ENCODE assay signal across 10 cellular contexts in genomic region chr10:7529638-7530037, GRCh38.
A peak's percentile ranks its signal among the peaks of the same experiment; 100 is the strongest.
DNase-seq lines count a peak whose midpoint lies in the region; ATAC-seq and TF ChIP-seq lines count a peak whose summit lies in the region.
"Had no signal": no experiment of that assay in that cellular context is flagged by ENCODE, and none has a peak within 500 bp of the region (broad histone marks: within the 10 kb centered on the region; RNA-seq: fewer than 3 reads in every experiment).

No MANE protein-coding gene starts in this region.

- H3K4me3 ChIP-seq in smooth muscle cell: no peak overlapping the region
- no peak overlapping the region for H3K4me3 ChIP-seq in adrenal gland
- H3K4me3 ChIP-seq: BLaER1 treated with 17β-estradiol and CSF1 and Interleukin-3, amounts not matched to agents 10 nM and 100 nM had no signal

- intact Hi-C loops in head of caudate nucleus (cut with DNase I) (no loop called here), adrenal gland (cut with DNase I) (loop anchor here (5.0 to 10.0 kb wide), 2 partner anchors 153 to 1775 kb away; no protein-coding TSS in a partner anchor)

- H3K4me1 ChIP-seq in smooth muscle cell (ENCODE audit: low read depth) (no peaks in the 10 kb centered on the region), adrenal gland (replicated peaks in 1 of 2) (no peaks in the 10 kb centered on the region)

- no peaks in the 10 kb centered on the region for H4K20me1 ChIP-seq in smooth muscle cell (ENCODE audit: low read depth)
- H4K20me1 ChIP-seq: BLaER1 treated with 17β-estradiol and CSF1 and Interleukin-3, amounts not matched to agents 10 nM and 100 nM had no signal

- no peaks in the 10 kb centered on the region for H3F3A ChIP-seq in smooth muscle cell (ENCODE audit: low read depth)

- no peak for TF ChIP-seq POLR2A in adrenal gland (IDR thresholded peaks at IDR 0.05)

- ATAC-seq in stimulated activated effector memory CD8-positive, alpha-beta T cell treated with anti-CD3 and anti-CD28 coated beads, Interleukin-12 subunit alpha, Interleukin-12 subunit beta, amount 100 ng/mL, for 72 hours: no peak
- ATAC-seq: left colon had no signal

- H3K9ac ChIP-seq in smooth muscle cell (ENCODE audit: low read depth): no peak overlapping the region
- H3K9ac ChIP-seq: BLaER1 treated with 17β-estradiol and CSF1 and Interleukin-3, amounts not matched to agents 10 nM and 100 nM had no signal

- H3K27ac Mint-ChIP-seq in stimulated activated effector memory CD8-positive, alpha-beta T cell treated with anti-CD3 and anti-CD28 coated beads, Interleukin-12 subunit alpha, Interleukin-12 subunit beta, amount 100 ng/mL, for 72 hours: no peak overlapping the region

- H3K36me3 Mint-ChIP-seq in stimulated activated effector memory CD8-positive, alpha-beta T cell treated with anti-CD3 and anti-CD28 coated beads, Interleukin-12 subunit alpha, Interleukin-12 subunit beta, amount 100 ng/mL, for 72 hours: no peaks in the 10 kb centered on the region

- TF ChIP-seq CTCF in smooth muscle cell (IDR thresholded peaks at IDR 0.05; ENCODE audit: borderline replicate concordance, insufficient read depth, poor library complexity, severe bottlenecking): peak; percentile 44
- TF ChIP-seq CTCF in adrenal gland (IDR thresholded peaks at IDR 0.05): no peak

- WGBS in smooth muscle cell (ENCODE audit: low lambda C conversion rate): 69% methylated on average over 6 of the region's 7 CpGs
- 40 to 58% (median 45%) methylated on average over 5 to 7 of the region's 7 CpGs for WGBS in adrenal gland, 4 donors

- H3K36me3 ChIP-seq in smooth muscle cell (ENCODE audit: low read depth) (no peaks in the 10 kb centered on the region), adrenal gland (replicated peaks in 1 of 2) (no peaks in the 10 kb centered on the region)
- H3K36me3 ChIP-seq: BLaER1 treated with 17β-estradiol and CSF1 and Interleukin-3, amounts not matched to agents 10 nM and 100 nM had no signal

- no peak overlapping the region for H3K4me2 ChIP-seq in smooth muscle cell
- H3K4me2 ChIP-seq: BLaER1 treated with 17β-estradiol and CSF1 and Interleukin-3, amounts not matched to agents 10 nM and 100 nM had no signal

- DNase-seq in NCI-H2196 (lab: John Stamatoyannopoulos, UW; ENCODE audit: unreplicated experiment): peak; percentile 0
- no peak for DNase-seq in NCI-H2196 treated with DMSO at 0.1 percent for 48 hours (lab: John Stamatoyannopoulos, UW; ENCODE audit: unreplicated experiment)
- peak; percentile 22 for DNase-seq in OCI-M1 (lab: John Stamatoyannopoulos, UW)
- peak in 31 of 42 donors; percentile 15 to 77 (median 54) for DNase-seq in head of caudate nucleus
- no peak for DNase-seq in smooth muscle cell (lab: John Stamatoyannopoulos, UW; ENCODE audit: unreplicated experiment)
- DNase-seq in adrenal gland: no peak
- no peak for DNase-seq in stimulated activated effector memory CD8-positive, alpha-beta T cell treated with anti-CD3 and anti-CD28 coated beads, Interleukin-12 subunit alpha, Interleukin-12 subunit beta, amount 100 ng/mL, for 72 hours (ENCODE audit: low spot score in 2 of 2)
- DNase-seq in HuH-7.5 (ENCODE audit: low spot score): no peak
- DNase-seq: left colon had no signal

- no peaks in the 10 kb centered on the region for H3K9me3 Mint-ChIP-seq in stimulated activated effector memory CD8-positive, alpha-beta T cell treated with anti-CD3 and anti-CD28 coated beads, Interleukin-12 subunit alpha, Interleukin-12 subunit beta, amount 100 ng/mL, for 72 hours

- H3K4me1 Mint-ChIP-seq in stimulated activated effector memory CD8-positive, alpha-beta T cell treated with anti-CD3 and anti-CD28 coated beads, Interleukin-12 subunit alpha, Interleukin-12 subunit beta, amount 100 ng/mL, for 72 hours: peaks cover 5% of the 10 kb centered on the region

- H3K27me3 ChIP-seq in smooth muscle cell (ENCODE audit: low read depth): peaks cover 7% of the 10 kb centered on the region
- peaks cover 18% of the 10 kb centered on the region for H3K27me3 ChIP-seq in adrenal gland
- H3K27me3 ChIP-seq: BLaER1 treated with 17β-estradiol and CSF1 and Interleukin-3, amounts not matched to agents 10 nM and 100 nM had no signal

- no peaks in the 10 kb centered on the region for H3K79me2 ChIP-seq in smooth muscle cell (ENCODE audit: low read depth)

- no peak overlapping the region for H2AFZ ChIP-seq in smooth muscle cell (ENCODE audit: low read depth)

- H3K27ac ChIP-seq in smooth muscle cell (ENCODE audit: low read depth): no peak overlapping the region
- no peak overlapping the region for H3K27ac ChIP-seq in adrenal gland
- H3K27ac ChIP-seq: BLaER1 treated with 17β-estradiol and CSF1 and Interleukin-3, amounts not matched to agents 10 nM and 100 nM had no signal

- no peaks in the 10 kb centered on the region for H3K9me3 ChIP-seq in smooth muscle cell (replicated peaks; ENCODE audit: low read depth)
- no peaks in the 10 kb centered on the region for H3K9me3 ChIP-seq in adrenal gland (replicated peaks in 1 of 3)
- H3K9me3 ChIP-seq: BLaER1 treated with 17β-estradiol and CSF1 and Interleukin-3, amounts not matched to agents 10 nM and 100 nM had no signal

- no peak overlapping the region for H3K4me3 Mint-ChIP-seq in stimulated activated effector memory CD8-positive, alpha-beta T cell treated with anti-CD3 and anti-CD28 coated beads, Interleukin-12 subunit alpha, Interleukin-12 subunit beta, amount 100 ng/mL, for 72 hours

Comparison
In these comparisons a context has a peak if more than half of its experiments do, and no peak if none do; other contexts are left out.
1. DNase-seq: peak in NCI-H2196 (single experiment), OCI-M1 (single experiment) and head of caudate nucleus (31 of 42); none in NCI-H2196 treated with DMSO at 0.1 percent for 48 hours (single experiment), smooth muscle cell (single experiment), adrenal gland (0 of 7), stimulated activated effector memory CD8-positive, alpha-beta T cell treated with anti-CD3 and anti-CD28 coated beads, Interleukin-12 subunit alpha, Interleukin-12 subunit beta, amount 100 ng/mL, for 72 hours (0 of 2) and HuH-7.5 (single experiment).